9 cellular contexts compared by ENCODE assay signal in the genomic region with DNA sequence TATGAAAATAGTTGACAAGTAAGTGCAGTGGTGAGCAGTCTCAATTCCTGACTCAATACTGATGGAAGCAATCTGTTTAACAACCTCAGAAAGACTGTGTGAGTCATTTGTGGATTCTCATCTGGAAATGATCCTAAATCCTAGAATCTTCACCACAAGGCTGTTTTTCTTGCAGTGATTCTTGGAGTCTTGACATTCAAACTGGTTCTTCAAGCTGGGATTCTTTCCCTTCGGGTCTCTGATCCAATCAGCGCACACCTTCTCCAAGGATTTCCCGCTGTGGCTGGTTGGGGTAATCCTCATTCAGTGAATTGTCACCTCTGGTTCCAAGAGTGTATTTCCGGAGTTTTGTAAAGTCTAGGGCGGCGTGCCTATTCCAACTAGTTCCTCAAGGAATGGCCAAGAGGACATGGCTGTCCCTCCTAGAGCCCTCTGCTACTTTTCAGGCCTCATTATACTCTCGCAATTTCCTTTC.
DNase-seq lines count a peak whose midpoint lies in the region; ATAC-seq and TF ChIP-seq lines count a peak whose summit lies in the region.
"Had no signal": no experiment of that assay in that cellular context is flagged by ENCODE, and none has a peak within 500 bp of the region (broad histone marks: within the 10 kb centered on the region; RNA-seq: fewer than 3 reads in every experiment).

No MANE protein-coding gene starts in this region.

- no peak overlapping the region for H3K9ac ChIP-seq in HUES48 (ENCODE audit: low read depth, low read length)
- H3K9ac ChIP-seq: parathyroid adenoma had no signal

- H3K4me3 ChIP-seq in HUES48 (ENCODE audit: low read depth, low read length), result no peak overlapping the region
- H3K4me3 ChIP-seq in epithelial cell of esophagus (ENCODE audit: low read length), result no peak overlapping the region
- H3K4me3 ChIP-seq in skeletal muscle cell (ENCODE audit: low read depth, low read length), result no peak overlapping the region

- H3K36me3 ChIP-seq in HUES48 (ENCODE audit: control insufficient read depth, insufficient read depth, low read length), result no peaks in the 10 kb centered on the region

- H3K9me3 ChIP-seq in HUES48 (ENCODE audit: control insufficient read depth, insufficient read depth, low read length), result peaks cover 4% of the 10 kb centered on the region; the same call in 1 of the 2 replicates

- no peaks in the 10 kb centered on the region for H3K27me3 ChIP-seq in HUES48 (ENCODE audit: control insufficient read depth, insufficient read depth, low read length)

- H3K27ac ChIP-seq in HUES48 (ENCODE audit: low read depth, low read length), result peak overlapping the region; percentile 77
- H3K27ac ChIP-seq: parathyroid adenoma had no signal

- no peak for TF ChIP-seq CTCF in epithelial cell of esophagus (IDR thresholded peaks at IDR 0.05; ENCODE audit: insufficient read depth, low read depth, low read length, missing control alignments)

- peaks cover 11% of the 10 kb centered on the region for H3K4me1 ChIP-seq in HUES48 (ENCODE audit: control insufficient read depth, insufficient read depth, low read length)
- H3K4me1 ChIP-seq: parathyroid adenoma had no signal

- DNase-seq in epithelial cell of esophagus (ENCODE audit: low read depth) (peak; percentile 78), skeletal muscle cell (ENCODE audit: low read depth) (peak; percentile 85), NCI-H69 (lab: John Stamatoyannopoulos, UW) (no peak), NCI-H2081 treated with DMSO at 0.1 percent for 48 hours (lab: John Stamatoyannopoulos, UW) (no peak)

- peak; percentile 22 for ATAC-seq in GM19023 (IDR thresholded peaks at IDR 0.05; ENCODE audit: unreplicated experiment)
- no peak for ATAC-seq in HG03354 (IDR thresholded peaks at IDR 0.05; ENCODE audit: poor library complexity, severe bottlenecking, unreplicated experiment)
- ATAC-seq in GM18861 (IDR thresholded peaks at IDR 0.05; ENCODE audit: unreplicated experiment), result no peak

Comparison
In these comparisons a context has a peak if more than half of its experiments do, and no peak if none do; other contexts are left out.
1. DNase-seq: peak in epithelial cell of esophagus (single experiment) and skeletal muscle cell (single experiment); none in NCI-H69 (single experiment) and NCI-H2081 treated with DMSO at 0.1 percent for 48 hours (single experiment).